8 cellular contexts compared by ENCODE assay signal in the genomic region with DNA sequence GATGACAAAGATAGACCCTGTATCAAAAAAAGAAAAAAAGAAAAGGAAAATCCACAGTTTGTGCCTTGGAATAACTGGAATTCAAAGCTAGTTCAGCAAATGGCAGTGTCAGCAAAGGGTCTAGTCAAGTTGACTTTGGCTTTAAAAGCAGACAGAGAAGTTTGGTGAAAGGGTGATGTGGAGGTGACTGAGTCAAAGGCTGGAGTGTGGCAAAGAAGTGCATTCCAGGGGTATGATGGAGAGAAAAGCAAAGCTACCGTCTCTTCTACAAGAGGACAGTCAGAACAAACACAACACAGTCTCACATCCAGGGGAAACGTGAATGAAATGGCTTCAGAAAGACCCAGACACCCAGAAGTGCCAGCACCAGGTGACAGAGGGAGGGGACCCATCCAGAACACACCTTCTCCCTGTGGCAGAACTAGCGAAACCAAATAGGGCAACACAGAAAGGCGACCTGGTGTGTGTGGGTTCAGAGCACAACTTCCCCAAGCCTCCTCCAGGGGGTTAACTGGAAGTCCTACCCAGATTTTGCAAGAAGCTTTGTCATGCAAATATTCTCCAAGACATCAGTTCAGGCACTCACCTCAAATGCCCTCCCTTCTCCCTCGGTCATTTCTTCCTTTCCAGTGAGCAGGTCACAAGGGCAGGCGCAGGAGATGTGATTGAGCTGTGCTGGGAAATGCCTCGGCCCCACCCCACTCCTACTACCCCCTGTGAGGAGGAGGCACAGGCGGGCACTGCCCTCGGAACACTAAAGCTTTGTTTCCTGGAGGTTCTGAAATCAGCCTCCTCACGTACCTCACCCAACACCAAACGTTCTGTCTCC.
DNase-seq lines count a peak whose midpoint lies in the region; ATAC-seq and TF ChIP-seq lines count a peak whose summit lies in the region.

No MANE protein-coding gene starts in this region.

- H3K79me2 ChIP-seq in SU-DHL-6 (ENCODE audit: insufficient read depth, low read length) = no peaks in the 10 kb centered on the region

- H3K9me3 ChIP-seq in SU-DHL-6 (ENCODE audit: insufficient read depth, low read length) = no peaks in the 10 kb centered on the region

- TF ChIP-seq CTCF in SU-DHL-6 (IDR thresholded peaks at IDR 0.05; ENCODE audit: insufficient read depth, low read length, poor library complexity, severe bottlenecking) = no peak
- TF ChIP-seq CTCF in kidney epithelial cell (IDR thresholded peaks at IDR 0.05; ENCODE audit: insufficient read depth, low read length, poor library complexity, severe bottlenecking) = peak; percentile 34

- H3K36me3 ChIP-seq in SU-DHL-6 (ENCODE audit: low read length) (no peaks in the 10 kb centered on the region), kidney epithelial cell (ENCODE audit: control insufficient read depth, insufficient read depth, low read length) (no peaks in the 10 kb centered on the region)

- no peak overlapping the region for H3K27ac ChIP-seq in SU-DHL-6 (ENCODE audit: low read depth, low read length)

- H3K4me3 ChIP-seq in SU-DHL-6 (ENCODE audit: insufficient read depth, low read length, poor library complexity, severe bottlenecking) (no peak overlapping the region), kidney epithelial cell (ENCODE audit: low read depth, low read length) (no peak overlapping the region)

- DNase-seq in CD1c-positive myeloid dendritic cell (ENCODE audit: extremely low spot score) (peak; percentile 21), kidney epithelial cell (ENCODE audit: low read depth) (peak; percentile 96), mesenteric fat pad (ENCODE audit: low spot score) (no peak)
- DNase-seq in activated CD4-positive, CD25-positive, alpha-beta regulatory T cell treated with anti-CD3 and anti-CD28 coated beads, Interleukin-2, amount 50 U/mL, for 72 hours = no peak
- no peak for DNase-seq in NK-92 treated with Interleukin-12 subunit alpha and Interleukin-12 subunit beta, amount 100 ng/mL, for 24 hours (lab: John Stamatoyannopoulos, UW)
- no peak for DNase-seq in activated CD4-positive, alpha-beta T cell treated with anti-CD3 and anti-CD28 coated beads, Interleukin-2, amount 50 U/mL, for 4 hours

- H3K9ac ChIP-seq in SU-DHL-6 (ENCODE audit: low read length) = no peak overlapping the region

- peak overlapping the region; percentile 8 for H3K4me2 ChIP-seq in SU-DHL-6 (ENCODE audit: low read depth, low read length, poor library complexity, severe bottlenecking)

- ATAC-seq in HG03135 (IDR thresholded peaks at IDR 0.05; ENCODE audit: unreplicated experiment) = peak; percentile 70

- no peaks in the 10 kb centered on the region for H4K20me1 ChIP-seq in SU-DHL-6 (ENCODE audit: low read depth, low read length)

- H3F3A ChIP-seq in SU-DHL-6 (ENCODE audit: insufficient read depth) = no peaks in the 10 kb centered on the region

- H2AFZ ChIP-seq in SU-DHL-6 (ENCODE audit: low read depth, low read length, severe bottlenecking) = peak overlapping the region; percentile 57

- H3K9me2 ChIP-seq in SU-DHL-6 (replicated peaks; ENCODE audit: insufficient read depth, low read length) = no peaks in the 10 kb centered on the region

- H3K27me3 ChIP-seq in SU-DHL-6 (ENCODE audit: low read length) = no peaks in the 10 kb centered on the region
- H3K27me3 ChIP-seq in kidney epithelial cell (ENCODE audit: control insufficient read depth, insufficient read depth, low read length) = no peaks in the 10 kb centered on the region

Comparison
In these comparisons a context has a peak if more than half of its experiments do, and no peak if none do; other contexts are left out.
1. DNase-seq: peak in CD1c-positive myeloid dendritic cell (single experiment) and kidney epithelial cell (single experiment); none in activated CD4-positive, CD25-positive, alpha-beta regulatory T cell treated with anti-CD3 and anti-CD28 coated beads, Interleukin-2, amount 50 U/mL, for 72 hours (single experiment), NK-92 treated with Interleukin-12 subunit alpha and Interleukin-12 subunit beta, amount 100 ng/mL, for 24 hours (single experiment), mesenteric fat pad (single experiment) and activated CD4-positive, alpha-beta T cell treated with anti-CD3 and anti-CD28 coated beads, Interleukin-2, amount 50 U/mL, for 4 hours (0 of 2).